8 cellular contexts compared by ENCODE assay signal in the genomic region with DNA sequence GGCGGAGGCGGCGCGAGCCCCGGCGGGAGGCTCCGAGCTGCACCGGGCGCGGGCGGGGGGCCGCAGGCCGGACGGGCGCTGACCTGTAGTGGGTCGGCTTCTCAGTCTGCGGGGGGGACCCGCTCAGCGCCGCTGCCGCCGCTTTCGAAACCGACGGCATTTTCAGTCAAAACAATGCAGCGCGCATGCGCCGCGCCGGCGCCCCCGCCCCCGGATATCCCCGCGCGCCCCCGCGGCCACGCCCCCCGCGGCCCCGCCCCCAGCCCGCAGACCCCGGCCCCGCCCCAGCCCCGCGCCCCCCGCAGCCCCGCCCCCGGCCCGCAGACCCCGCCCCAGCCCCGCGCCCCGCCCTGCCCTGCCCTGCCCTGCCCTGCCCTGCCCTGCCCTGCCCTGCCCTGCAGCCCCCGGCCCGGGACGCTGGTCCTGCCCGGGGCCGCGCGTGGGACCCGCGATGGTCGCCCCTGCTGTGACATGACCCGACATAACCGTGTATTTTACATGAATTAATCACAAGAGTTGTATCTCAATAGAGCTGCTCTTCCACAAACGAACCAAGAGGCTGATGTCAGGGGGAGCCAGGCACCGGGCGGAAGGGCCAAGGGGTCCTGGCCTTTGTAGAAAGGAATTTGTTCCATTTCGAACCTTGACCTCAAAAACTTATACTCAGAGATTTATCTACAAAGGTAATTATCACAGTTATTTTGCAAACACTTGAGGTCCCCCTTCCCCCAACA.
DNase-seq lines count a peak whose midpoint lies in the region; ATAC-seq lines count a peak whose summit lies in the region.

A gene with protein sequence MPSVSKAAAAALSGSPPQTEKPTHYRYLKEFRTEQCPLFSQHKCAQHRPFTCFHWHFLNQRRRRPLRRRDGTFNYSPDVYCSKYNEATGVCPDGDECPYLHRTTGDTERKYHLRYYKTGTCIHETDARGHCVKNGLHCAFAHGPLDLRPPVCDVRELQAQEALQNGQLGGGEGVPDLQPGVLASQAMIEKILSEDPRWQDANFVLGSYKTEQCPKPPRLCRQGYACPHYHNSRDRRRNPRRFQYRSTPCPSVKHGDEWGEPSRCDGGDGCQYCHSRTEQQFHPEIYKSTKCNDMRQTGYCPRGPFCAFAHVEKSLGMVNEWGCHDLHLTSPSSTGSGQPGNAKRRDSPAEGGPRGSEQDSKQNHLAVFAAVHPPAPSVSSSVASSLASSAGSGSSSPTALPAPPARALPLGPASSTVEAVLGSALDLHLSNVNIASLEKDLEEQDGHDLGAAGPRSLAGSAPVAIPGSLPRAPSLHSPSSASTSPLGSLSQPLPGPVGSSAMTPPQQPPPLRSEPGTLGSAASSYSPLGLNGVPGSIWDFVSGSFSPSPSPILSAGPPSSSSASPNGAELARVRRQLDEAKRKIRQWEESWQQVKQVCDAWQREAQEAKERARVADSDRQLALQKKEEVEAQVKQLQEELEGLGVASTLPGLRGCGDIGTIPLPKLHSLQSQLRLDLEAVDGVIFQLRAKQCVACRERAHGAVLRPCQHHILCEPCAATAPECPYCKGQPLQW (minus strand): TSS at position 173 of the 734 bp plus-strand sequence. CDS start 13 bp downstream, at position 160.

- DNase-seq in NOMO-1 (lab: John Stamatoyannopoulos, UW; ENCODE audit: unreplicated experiment in 2 of 2) (peak; percentile 30 to 33), activated T-cell treated with anti-CD3 and anti-CD28 coated beads for 24 hours (ENCODE audit: low read depth) (peak; percentile 75), epithelial cell of prostate (ENCODE audit: low read depth, low spot score) (no peak)
- DNase-seq in stimulated activated CD8-positive, alpha-beta memory T cell treated with anti-CD3 and anti-CD28 coated beads, Interleukin-4, amount 100 ng/mL, for 24 hours (ENCODE audit: low read depth), result peak; percentile 68

- H3K4me1 ChIP-seq in mucosa of rectum (ENCODE audit: control insufficient read depth in 2 of 2, insufficient read depth in 2 of 2, low read length in 2 of 2), result peaks cover 4 to 7% of the 10 kb centered on the region in 2 donors

- peak within 1 kb of the TSS; percentile 77 to 81 for H3K9ac ChIP-seq in mucosa of rectum (ENCODE audit: low read depth in 1 of 2, low read length in 2 of 2)

- H3K4me3 ChIP-seq in GM08714 (ENCODE audit: low read length) (peak within 1 kb of the TSS; percentile 90), mucosa of rectum (ENCODE audit: low read length in 2 of 2) (peak within 1 kb of the TSS; percentile 79 to 89)

- H3K9me3 ChIP-seq in mucosa of rectum (ENCODE audit: control insufficient read depth in 2 of 2, low read length in 2 of 2), result no peaks in the 10 kb centered on the region

- H3K36me3 ChIP-seq in mucosa of rectum (ENCODE audit: control insufficient read depth in 2 of 2, insufficient read depth in 2 of 2, low read length in 2 of 2), result peaks cover 4 to 7% of the 10 kb centered on the region in 2 donors

- no peaks in the 10 kb centered on the region for H3K27me3 ChIP-seq in mucosa of rectum (ENCODE audit: control insufficient read depth in 2 of 2, insufficient read depth in 2 of 2, low read length in 2 of 2)

- ATAC-seq in HG02642 (IDR thresholded peaks at IDR 0.05; ENCODE audit: poor library complexity, unreplicated experiment), result peak; percentile 56
- ATAC-seq in HG03108 (IDR thresholded peaks at IDR 0.05; ENCODE audit: unreplicated experiment), result no peak

- H3K27ac ChIP-seq in epithelial cell of prostate, result peak within 1 kb of the TSS; percentile 75
- H3K27ac ChIP-seq in mucosa of rectum (ENCODE audit: low read depth in 2 of 2, low read length in 2 of 2), result peak within 1 kb of the TSS; percentile 84 to 88
